In the genomic region with DNA sequence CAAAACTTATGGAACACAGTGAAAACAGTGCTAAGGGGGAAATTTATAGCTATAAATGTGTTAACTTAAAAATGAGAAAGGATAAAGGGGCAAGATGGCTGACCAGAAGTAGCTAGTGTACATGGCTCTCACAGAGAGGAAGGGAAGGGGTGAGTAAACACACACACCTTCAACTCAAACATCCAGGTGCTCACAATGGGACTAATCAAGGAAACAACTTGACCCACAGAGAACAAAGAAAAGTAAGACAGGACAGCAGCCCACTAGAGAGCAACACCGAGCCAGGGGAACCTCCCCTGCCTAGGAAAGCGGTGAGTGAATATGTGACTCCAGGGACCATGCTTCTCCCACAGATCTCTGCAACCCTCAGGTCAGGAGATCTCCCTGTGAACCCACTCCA, we compare ENCODE assay signal across 25 cellular contexts.
DNase-seq lines count a peak whose midpoint lies in the region; ATAC-seq, FAIRE-seq and TF ChIP-seq lines count a peak whose summit lies in the region.
"Had no signal": no experiment of that assay in that cellular context is flagged by ENCODE, and none has a peak within 500 bp of the region (broad histone marks: within the 10 kb centered on the region; RNA-seq: fewer than 3 reads in every experiment).

No MANE protein-coding gene starts in this region.

- 94% methylated on average over 2 of the region's 2 CpGs for WGBS in K562 (ENCODE audit: insufficient coverage, low coverage, missing lambda C conversion rate)
- 95% methylated on average over 2 of the region's 2 CpGs for WGBS in mesenchymal stem cell
- 78 to 96% methylated on average over 2 of the region's 2 CpGs for WGBS in thyroid gland, 2 donors

- no peaks in the 10 kb centered on the region for H4K20me1 ChIP-seq in K562 (replicated peaks; ENCODE audit: control insufficient read depth, insufficient read depth, low read length)

- no peak overlapping the region for H2BK15ac ChIP-seq in mesenchymal stem cell (ENCODE audit: low read depth, poor library complexity, severe bottlenecking)

- TF ChIP-seq EP300 in K562 (IDR thresholded peaks at IDR 0.05; ENCODE audit: low read length) = no peak

- H3K36me3 ChIP-seq in K562 (ENCODE audit: control insufficient read depth, insufficient read depth, low read length) (peaks cover 8% of the 10 kb centered on the region; the same call in 2 of the 3 replicates), mesenchymal stem cell (ENCODE audit: control insufficient read depth in 1 of 2, insufficient read depth in 2 of 2, low read depth in 1 of 2, low read length in 2 of 2) (peaks cover 10 to 54% of the 10 kb centered on the region in 2 experiments), thyroid gland (peaks cover 8 to 17% of the 10 kb centered on the region in 2 donors)

- no peak overlapping the region for H3K27ac ChIP-seq in K562 (ENCODE audit: extremely low read depth, low read depth, low read length)
- no peak overlapping the region for H3K27ac ChIP-seq in mesenchymal stem cell (ENCODE audit: low read length, poor library complexity, severe bottlenecking)
- no peak overlapping the region for H3K27ac ChIP-seq in thyroid gland
- H3K27ac ChIP-seq: C4-2B, GM23248, Peyer's patch had no signal

- H3K9me3 ChIP-seq in K562 (replicated peaks; ENCODE audit: control insufficient read depth, insufficient read depth, low read depth, low read length) (no peaks in the 10 kb centered on the region), mesenchymal stem cell (ENCODE audit: control insufficient read depth, low read length) (peaks cover 66% of the 10 kb centered on the region), thyroid gland (no peaks in the 10 kb centered on the region)

- H3K4me3 ChIP-seq in K562 (no peak overlapping the region), mesenchymal stem cell (ENCODE audit: insufficient read depth in 1 of 2, low read depth in 1 of 2, low read length in 2 of 2) (peak overlapping the region in 1 of 2 experiments; percentile 2), thyroid gland (replicated peaks in 1 of 3) (no peak overlapping the region)
- H3K4me3 ChIP-seq: GM23248, Peyer's patch had no signal

- no peak for FAIRE-seq in K562 (lab: Jason Lieb, UNC)
- FAIRE-seq: A204.1, D721Med had no signal

- ATAC-seq in K562 (peak; percentile 52; the same call in 2 of the 3 replicates), GM19397 (IDR thresholded peaks at IDR 0.05; ENCODE audit: unreplicated experiment) (no peak)
- ATAC-seq: SK-N-SH treated with all-trans-retinoic acid at 6 μM for 48 hours had no signal

- H3K4ac ChIP-seq in mesenchymal stem cell (ENCODE audit: low read depth in 1 of 2, low read length in 2 of 2) = no peak overlapping the region

- POLR2A ChIA-PET in K562 (lab: Yijun Ruan, JAX) = interaction anchor here (1.3 kb wide), 1 partner anchor 10 kb away, joined by 3 read pairs; no protein-coding TSS in a partner anchor

- intact Hi-C loops in K562 (cut with micrococcal nuclease) = no loop called here
- intact Hi-C loops in thyroid gland (cut with DNase I) = no loop called here

- H4K8ac ChIP-seq in mesenchymal stem cell (ENCODE audit: low read length) = no peak overlapping the region

- peak overlapping the region; percentile 20 for H4K91ac ChIP-seq in mesenchymal stem cell (ENCODE audit: low read length)

- CTCF ChIA-PET in K562 (lab: Yijun Ruan, JAX; ENCODE audit: low intra/inter-chr PET ratio) = no interaction called here

- DNase-seq in COLO668 (lab: John Stamatoyannopoulos, UW; ENCODE audit: unreplicated experiment) = peak; percentile 1
- peak; percentile 33 for DNase-seq in NCI-H2029 (lab: John Stamatoyannopoulos, UW)
- no peak for DNase-seq in K562 (ENCODE audit: extremely low read depth in 1 of 4, low spot score in 3 of 4)
- no peak for DNase-seq in mesenchymal stem cell
- no peak for DNase-seq in stimulated activated CD4-positive, alpha-beta T cell treated with anti-CD3 and anti-CD28 coated beads, Interleukin-4, amount 100 ng/mL, for 4 hours
- DNase-seq in thyroid gland = no peak
- DNase-seq in activated CD4-positive, alpha-beta T cell treated with anti-CD3 and anti-CD28 coated beads, Interleukin-2, amount 50 U/mL, for 4 hours = no peak
- DNase-seq: CD8-positive, alpha-beta memory T cell; DMS79 treated with DMSO at 0.1 percent for 48 hours; GM23248; H9; IMR-90; Karpas-422; MV-4-11; NCI-H1105 treated with DMSO at 0.1 percent for 48 hours; NCI-H1694 treated with DMSO at 0.1 percent for 48 hours; NCI-H2107; NCI-H446 treated with DMSO at 0.1 percent for 48 hours; NCI-H82; Peyer's patch had no signal

- H3K14ac ChIP-seq in mesenchymal stem cell (ENCODE audit: low read length in 2 of 2) = no peak overlapping the region

- no peak overlapping the region for H2BK12ac ChIP-seq in mesenchymal stem cell (ENCODE audit: low read length in 2 of 2)

- BruUV-seq in K562 (replicated peaks; lab: Mats Ljungman, UMichigan) = no TSS peak

- no peak overlapping the region for H2AFZ ChIP-seq in K562 (ENCODE audit: low read depth, low read length)
- H2AFZ ChIP-seq in mesenchymal stem cell (ENCODE audit: low read depth, low read length) = no peak overlapping the region
- H2AFZ ChIP-seq: GM23248 had no signal

- H3K79me1 ChIP-seq in mesenchymal stem cell (replicated peaks; ENCODE audit: low read length, poor library complexity, severe bottlenecking) = peaks cover 12% of the 10 kb centered on the region

- in situ Hi-C loops in K562 (cut with MboI) = no loop called here

- no peak for TF ChIP-seq RAD21 in K562 (CRISPR knock-in tag; conservative IDR thresholded peaks at IDR 0.05 in 1 of 2, IDR thresholded peaks at IDR 0.05 in 1 of 2)

- H2BK5ac ChIP-seq in mesenchymal stem cell (ENCODE audit: low read depth, low read length, poor library complexity, severe bottlenecking) = no peak overlapping the region

- H3K9ac ChIP-seq in K562 (ENCODE audit: insufficient read depth in 1 of 2, low read depth in 2 of 2, low read length in 2 of 2) (no peak overlapping the region), mesenchymal stem cell (ENCODE audit: low read length) (no peak overlapping the region)
- H3K9ac ChIP-seq: GM23248 had no signal

- no peak overlapping the region for H2BK120ac ChIP-seq in mesenchymal stem cell (ENCODE audit: low read depth, low read length)

- H3K9me1 ChIP-seq in K562 (ENCODE audit: control insufficient read depth, insufficient read depth, low read length) = no peaks in the 10 kb centered on the region

- H3K23ac ChIP-seq in mesenchymal stem cell (ENCODE audit: low read length in 2 of 2) = no peak overlapping the region

- TF ChIP-seq POLR2A in K562 (conservative IDR thresholded peaks at IDR 0.05) (no peak), thyroid gland (IDR thresholded peaks at IDR 0.05) (no peak)

- TF ChIP-seq CTCF in K562 (IDR thresholded peaks at IDR 0.05 in 2 of 3, conservative IDR thresholded peaks at IDR 0.05 in 1 of 3; ENCODE audit: insufficient read depth in 2 of 3, low read depth in 1 of 3, low read length in 3 of 3) = no peak
- TF ChIP-seq CTCF in thyroid gland (IDR thresholded peaks at IDR 0.05) = no peak

- no peak overlapping the region for H3K4me2 ChIP-seq in K562 (ENCODE audit: insufficient read depth, low read length)
- no peak overlapping the region for H3K4me2 ChIP-seq in mesenchymal stem cell (ENCODE audit: low read length, poor library complexity, severe bottlenecking)

- H3K4me1 ChIP-seq in K562 (replicated peaks in 1 of 2; ENCODE audit: control insufficient read depth in 2 of 2, insufficient read depth in 2 of 2, low read length in 2 of 2) (no peaks in the 10 kb centered on the region), mesenchymal stem cell (ENCODE audit: control insufficient read depth, insufficient read depth, low read depth, low read length) (no peaks in the 10 kb centered on the region), thyroid gland (no peaks in the 10 kb centered on the region)
- H3K4me1 ChIP-seq: Peyer's patch had no signal

- H3K79me2 ChIP-seq in K562 (ENCODE audit: control insufficient read depth, insufficient read depth, low read length) = no peaks in the 10 kb centered on the region

- no peak overlapping the region for H2AK5ac ChIP-seq in mesenchymal stem cell (ENCODE audit: low read length, severe bottlenecking)

- H3K18ac ChIP-seq in mesenchymal stem cell (ENCODE audit: low read depth in 1 of 2, low read length in 2 of 2) = no peak overlapping the region

- no peaks in the 10 kb centered on the region for H3K27me3 ChIP-seq in K562 (ENCODE audit: control insufficient read depth in 2 of 2, insufficient read depth in 2 of 2, low read length in 2 of 2)
- no peaks in the 10 kb centered on the region for H3K27me3 ChIP-seq in mesenchymal stem cell (ENCODE audit: control insufficient read depth in 1 of 2, insufficient read depth in 1 of 2, low read length in 2 of 2)
- H3K27me3 ChIP-seq in thyroid gland = no peaks in the 10 kb centered on the region
- H3K27me3 ChIP-seq: Peyer's patch had no signal

TF ChIP-seq in K562, 482 proteins besides CTCF, POLR2A, EP300 and RAD21 (continues in another document):
- TF ChIP-seq DIDO1 (tag; IDR thresholded peaks at IDR 0.05; ENCODE audit: low read depth) = no peak
- TF ChIP-seq SIN3B (IDR thresholded peaks at IDR 0.05; ENCODE audit: low read depth) = no peak
- no peak for TF ChIP-seq ZNF77 (CRISPR knock-in tag; IDR thresholded peaks at IDR 0.05)
- no peak for TF ChIP-seq KDM2B (CRISPR knock-in tag; IDR thresholded peaks at IDR 0.05)
- TF ChIP-seq, protein P1, sequence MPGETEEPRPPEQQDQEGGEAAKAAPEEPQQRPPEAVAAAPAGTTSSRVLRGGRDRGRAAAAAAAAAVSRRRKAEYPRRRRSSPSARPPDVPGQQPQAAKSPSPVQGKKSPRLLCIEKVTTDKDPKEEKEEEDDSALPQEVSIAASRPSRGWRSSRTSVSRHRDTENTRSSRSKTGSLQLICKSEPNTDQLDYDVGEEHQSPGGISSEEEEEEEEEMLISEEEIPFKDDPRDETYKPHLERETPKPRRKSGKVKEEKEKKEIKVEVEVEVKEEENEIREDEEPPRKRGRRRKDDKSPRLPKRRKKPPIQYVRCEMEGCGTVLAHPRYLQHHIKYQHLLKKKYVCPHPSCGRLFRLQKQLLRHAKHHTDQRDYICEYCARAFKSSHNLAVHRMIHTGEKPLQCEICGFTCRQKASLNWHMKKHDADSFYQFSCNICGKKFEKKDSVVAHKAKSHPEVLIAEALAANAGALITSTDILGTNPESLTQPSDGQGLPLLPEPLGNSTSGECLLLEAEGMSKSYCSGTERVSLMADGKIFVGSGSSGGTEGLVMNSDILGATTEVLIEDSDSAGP (CRISPR knock-in tag; IDR thresholded peaks at IDR 0.05) = no peak
- TF ChIP-seq, protein P2, sequence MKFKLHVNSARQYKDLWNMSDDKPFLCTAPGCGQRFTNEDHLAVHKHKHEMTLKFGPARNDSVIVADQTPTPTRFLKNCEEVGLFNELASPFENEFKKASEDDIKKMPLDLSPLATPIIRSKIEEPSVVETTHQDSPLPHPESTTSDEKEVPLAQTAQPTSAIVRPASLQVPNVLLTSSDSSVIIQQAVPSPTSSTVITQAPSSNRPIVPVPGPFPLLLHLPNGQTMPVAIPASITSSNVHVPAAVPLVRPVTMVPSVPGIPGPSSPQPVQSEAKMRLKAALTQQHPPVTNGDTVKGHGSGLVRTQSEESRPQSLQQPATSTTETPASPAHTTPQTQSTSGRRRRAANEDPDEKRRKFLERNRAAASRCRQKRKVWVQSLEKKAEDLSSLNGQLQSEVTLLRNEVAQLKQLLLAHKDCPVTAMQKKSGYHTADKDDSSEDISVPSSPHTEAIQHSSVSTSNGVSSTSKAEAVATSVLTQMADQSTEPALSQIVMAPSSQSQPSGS (CRISPR knock-in tag; IDR thresholded peaks at IDR 0.05) = no peak

Comparison
In these comparisons a context has a peak if more than half of its experiments do, and no peak if none do; other contexts are left out.
1. DNase-seq: peak in COLO668 (single experiment) and NCI-H2029 (single experiment); none in K562 (0 of 4), mesenchymal stem cell (single experiment), stimulated activated CD4-positive, alpha-beta T cell treated with anti-CD3 and anti-CD28 coated beads, Interleukin-4, amount 100 ng/mL, for 4 hours (0 of 2), thyroid gland (0 of 2) and activated CD4-positive, alpha-beta T cell treated with anti-CD3 and anti-CD28 coated beads, Interleukin-2, amount 50 U/mL, for 4 hours (0 of 2).